In the genomic region with DNA sequence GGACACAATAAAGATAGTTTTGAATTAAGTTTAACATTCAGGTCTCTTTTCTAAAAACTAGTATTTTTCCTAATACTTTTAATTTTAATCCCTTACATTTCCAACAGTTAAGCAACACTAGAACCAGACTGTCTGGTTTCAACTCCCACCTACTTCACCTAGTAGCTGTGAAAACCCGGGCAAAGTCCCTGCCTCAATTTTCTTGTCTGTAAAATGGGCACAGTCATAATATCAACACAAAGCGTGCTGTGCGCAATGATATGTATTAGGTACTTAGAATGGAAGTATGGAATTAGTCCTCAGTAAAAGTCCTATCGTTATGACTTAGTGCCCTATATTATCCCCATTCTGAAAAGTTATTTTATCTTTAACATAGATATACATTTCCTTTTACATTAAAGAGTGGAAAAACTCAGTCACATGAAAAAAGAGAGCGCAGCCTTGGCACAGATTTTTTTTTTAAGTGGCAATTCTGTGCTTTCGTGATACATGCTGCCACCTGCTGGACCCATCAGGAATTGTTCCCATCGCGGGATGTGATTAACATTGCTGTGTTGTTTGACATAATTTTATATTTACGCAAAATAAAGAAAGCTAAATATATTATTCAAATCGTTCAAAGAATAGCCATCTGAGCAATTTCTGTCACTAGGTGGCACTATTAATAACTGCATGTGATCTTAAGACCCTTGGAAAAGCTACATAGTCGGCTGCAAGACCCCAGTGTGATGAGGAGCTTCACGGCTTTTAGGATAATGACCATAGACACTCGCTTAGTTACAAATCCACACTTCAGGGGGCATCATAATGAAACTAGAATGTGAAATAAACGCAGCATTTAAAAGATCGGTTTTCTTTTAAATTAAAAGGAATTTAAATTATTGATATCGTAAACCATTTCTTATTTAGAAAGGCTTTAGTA, we compare ENCODE assay signal across 9 cellular contexts. TPM values are rescaled to one million over a fixed set of nuclear protein-coding genes. Genes with fewer than 3 reads are reported as not detected.
A peak's percentile ranks its signal among the peaks of the same experiment; 100 is the strongest.
DNase-seq lines count a peak whose midpoint lies in the region; ATAC-seq, FAIRE-seq and TF ChIP-seq lines count a peak whose summit lies in the region.
"Had no signal": no experiment of that assay in that cellular context is flagged by ENCODE, and none has a peak within 500 bp of the region (broad histone marks: within the 10 kb centered on the region; RNA-seq: fewer than 3 reads in every experiment).

No MANE protein-coding gene starts in this region.

- peaks cover 4% of the 10 kb centered on the region for H3K4me1 ChIP-seq in lower lobe of right lung

- no peaks in the 10 kb centered on the region for H3K36me3 ChIP-seq in lower lobe of right lung

- peak; percentile 94 for FAIRE-seq in H54 (lab: Jason Lieb, UNC)

- peaks cover 5% of the 10 kb centered on the region for H3K9me3 Mint-ChIP-seq in chondrocyte (ENCODE audit: low read depth)
- H3K9me3 Mint-ChIP-seq: dendritic cell treated with granulocyte-macrophage colony-stimulating factor and Interleukin-4, amounts not matched to agents 40 ng/mL and 50 ng/mL, for 4 days had no signal

- peak overlapping the region; percentile 51 for H3K27ac ChIP-seq in lower lobe of right lung

- intact Hi-C loops in lower lobe of right lung (cut with DNase I) = no loop called here

- H3K27ac Mint-ChIP-seq in chondrocyte (ENCODE audit: unreplicated experiment) = no peak overlapping the region
- H3K27ac Mint-ChIP-seq: dendritic cell treated with granulocyte-macrophage colony-stimulating factor and Interleukin-4, amounts not matched to agents 40 ng/mL and 50 ng/mL, for 4 days had no signal

- no peaks in the 10 kb centered on the region for H3K27me3 ChIP-seq in lower lobe of right lung (ENCODE audit: low read depth)

- no peak for TF ChIP-seq POLR2A in H54 (IDR thresholded peaks at IDR 0.05; ENCODE audit: low read depth, low read length)

- ATAC-seq in lower lobe of right lung = peak; percentile 64 to 79
- ATAC-seq in HG03520 (IDR thresholded peaks at IDR 0.05; ENCODE audit: unreplicated experiment) = no peak

- no peaks in the 10 kb centered on the region for H3K9me3 ChIP-seq in lower lobe of right lung

- no peak overlapping the region for H3K4me3 ChIP-seq in lower lobe of right lung

- H3K4me1 Mint-ChIP-seq in chondrocyte (ENCODE audit: low read depth) = no peaks in the 10 kb centered on the region

- DNase-seq in DMS79 (lab: John Stamatoyannopoulos, UW) (peak; percentile 25), H54 (ENCODE audit: insufficient read length, low spot score) (peak; percentile 25), NCI-H2029 (lab: John Stamatoyannopoulos, UW) (peak; percentile 20), chondrocyte (ENCODE audit: low spot score) (no peak), lower lobe of right lung (peak; percentile 57)
- peak; percentile 65 for DNase-seq in activated CD4-positive, CD25-positive, alpha-beta regulatory T cell treated with anti-CD3 and anti-CD28 coated beads, Interleukin-2, amount 50 U/mL, for 72 hours
- DNase-seq in stimulated activated CD4-positive, alpha-beta T cell treated with anti-CD3 and anti-CD28 coated beads, TNF-alpha, amount 100 ng/mL, for 48 hours (ENCODE audit: low read depth in 3 of 3) = peak; percentile 20 to 31 (median 24)

- no peak overlapping the region for H3K4me3 Mint-ChIP-seq in chondrocyte (ENCODE audit: unreplicated experiment)
- H3K4me3 Mint-ChIP-seq: dendritic cell treated with granulocyte-macrophage colony-stimulating factor and Interleukin-4, amounts not matched to agents 40 ng/mL and 50 ng/mL, for 4 days had no signal

- H3K36me3 Mint-ChIP-seq in chondrocyte (ENCODE audit: low read depth) = no peaks in the 10 kb centered on the region

- TF ChIP-seq CTCF in chondrocyte (IDR thresholded peaks at IDR 0.05) = peak; percentile 94
- TF ChIP-seq CTCF in lower lobe of right lung (IDR thresholded peaks at IDR 0.05) = peak; percentile 90

- H3K27me3 Mint-ChIP-seq in chondrocyte (ENCODE audit: low read depth) = peaks cover 10% of the 10 kb centered on the region
- H3K27me3 Mint-ChIP-seq: dendritic cell treated with granulocyte-macrophage colony-stimulating factor and Interleukin-4, amounts not matched to agents 40 ng/mL and 50 ng/mL, for 4 days had no signal

RNA-seq across cellular contexts. Expression of gene LIG4, which starts 59.9 kb away (rescaled TPM):
- total RNA-seq in chondrocyte (10.2 to 13.3 TPM (median 10.7 TPM) in 3 replicates), lower lobe of right lung (10.4 TPM)
